9 cellular contexts compared by ENCODE assay signal in the genomic region with DNA sequence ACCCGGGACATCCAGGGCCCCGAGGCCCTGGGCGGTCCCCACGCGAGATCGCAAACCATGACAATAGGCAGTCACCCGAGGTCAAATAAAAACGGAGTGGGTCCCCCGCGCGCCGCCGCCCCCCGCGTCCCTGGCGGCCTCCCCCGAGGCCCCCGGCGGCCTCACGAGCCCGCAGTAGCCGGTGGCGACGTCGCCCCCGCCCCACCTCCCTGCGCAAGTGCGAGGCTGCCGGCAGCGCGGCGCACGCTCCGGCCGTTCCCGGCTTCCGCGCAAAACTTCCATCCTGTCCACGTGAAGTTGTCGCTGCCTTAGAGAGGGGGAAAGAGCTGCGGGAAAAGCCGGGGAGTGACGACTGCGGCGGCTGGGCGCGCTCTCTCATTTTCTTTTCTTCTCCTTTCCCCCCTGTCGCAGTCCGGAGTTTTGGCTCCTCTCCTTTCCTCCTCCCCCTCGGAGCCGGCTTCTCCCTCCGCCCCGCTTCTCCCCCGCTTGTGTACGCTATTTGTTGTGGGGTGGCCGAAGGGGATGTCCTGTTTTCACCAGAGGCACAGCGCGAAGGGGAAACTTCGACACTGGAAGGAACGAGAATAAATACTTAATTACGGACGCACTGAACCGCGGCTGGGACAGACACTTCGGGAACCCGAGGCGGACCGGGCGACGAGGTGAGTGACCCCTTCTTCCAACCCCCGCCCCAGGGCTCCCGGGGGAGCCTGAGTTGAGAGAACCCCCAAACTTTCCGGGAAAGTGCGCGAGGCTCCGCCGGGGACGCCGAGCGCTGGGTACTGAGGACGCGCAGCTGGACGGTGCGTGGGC. TPM values are rescaled to one million over a fixed set of nuclear protein-coding genes. Genes with fewer than 3 reads are reported as not detected.
DNase-seq lines count a peak whose midpoint lies in the region; ATAC-seq lines count a peak whose summit lies in the region.
"Had no signal": no experiment of that assay in that cellular context is flagged by ENCODE, and none has a peak within 500 bp of the region (broad histone marks: within the 10 kb centered on the region; RNA-seq: fewer than 3 reads in every experiment).

A gene with protein sequence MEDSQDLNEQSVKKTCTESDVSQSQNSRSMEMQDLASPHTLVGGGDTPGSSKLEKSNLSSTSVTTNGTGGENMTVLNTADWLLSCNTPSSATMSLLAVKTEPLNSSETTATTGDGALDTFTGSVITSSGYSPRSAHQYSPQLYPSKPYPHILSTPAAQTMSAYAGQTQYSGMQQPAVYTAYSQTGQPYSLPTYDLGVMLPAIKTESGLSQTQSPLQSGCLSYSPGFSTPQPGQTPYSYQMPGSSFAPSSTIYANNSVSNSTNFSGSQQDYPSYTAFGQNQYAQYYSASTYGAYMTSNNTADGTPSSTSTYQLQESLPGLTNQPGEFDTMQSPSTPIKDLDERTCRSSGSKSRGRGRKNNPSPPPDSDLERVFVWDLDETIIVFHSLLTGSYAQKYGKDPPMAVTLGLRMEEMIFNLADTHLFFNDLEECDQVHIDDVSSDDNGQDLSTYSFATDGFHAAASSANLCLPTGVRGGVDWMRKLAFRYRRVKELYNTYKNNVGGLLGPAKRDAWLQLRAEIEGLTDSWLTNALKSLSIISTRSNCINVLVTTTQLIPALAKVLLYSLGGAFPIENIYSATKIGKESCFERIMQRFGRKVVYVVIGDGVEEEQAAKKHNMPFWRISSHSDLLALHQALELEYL (plus strand): TSS at position 270 of the 813 bp plus-strand sequence. CDS start 33,424 bp downstream, outside the sequence.

- H3K9ac ChIP-seq in skeletal muscle satellite cell (ENCODE audit: low read depth, low read length) (peak within 1 kb of the TSS; percentile 80), Karpas-422 (ENCODE audit: low read length) (no peak within 1 kb of the TSS)

- peak within 1 kb of the TSS; percentile 32 for H3K4me3 Mint-ChIP-seq in activated CD4-positive, alpha-beta T cell treated with anti-CD3 and anti-CD28 coated beads, Interleukin-2, amount 10 ng/mL, durations not matched to agents 24 days and 14 days
- H3K4me3 Mint-ChIP-seq in activated T-helper 17 cell treated with anti-CD3 and anti-CD28 coated beads, Interleukin-2, amount 50 U/mL, for 72 hours = peak within 1 kb of the TSS; percentile 9

- no peaks in the 10 kb centered on the region for H3K9me3 Mint-ChIP-seq in activated CD4-positive, alpha-beta T cell treated with anti-CD3 and anti-CD28 coated beads, Interleukin-2, amount 10 ng/mL, durations not matched to agents 24 days and 14 days
- no peaks in the 10 kb centered on the region for H3K9me3 Mint-ChIP-seq in activated T-helper 17 cell treated with anti-CD3 and anti-CD28 coated beads, Interleukin-2, amount 50 U/mL, for 72 hours

- H3K27me3 Mint-ChIP-seq in activated CD4-positive, alpha-beta T cell treated with anti-CD3 and anti-CD28 coated beads, Interleukin-2, amount 10 ng/mL, durations not matched to agents 24 days and 14 days = peaks cover 59% of the 10 kb centered on the region
- H3K27me3 Mint-ChIP-seq in activated T-helper 17 cell treated with anti-CD3 and anti-CD28 coated beads, Interleukin-2, amount 50 U/mL, for 72 hours = peaks cover 43% of the 10 kb centered on the region

- H3K27me3 ChIP-seq in iPS DF 6.9 (ENCODE audit: control insufficient read depth, insufficient read depth, low read length) = peaks cover 36% of the 10 kb centered on the region
- no peaks in the 10 kb centered on the region for H3K27me3 ChIP-seq in skeletal muscle satellite cell (ENCODE audit: control insufficient read depth, insufficient read depth, low read length)
- H3K27me3 ChIP-seq in Karpas-422 (ENCODE audit: low read length) = no peaks in the 10 kb centered on the region

- no peaks in the 10 kb centered on the region for H4K20me1 ChIP-seq in Karpas-422 (ENCODE audit: insufficient read depth, low read depth, low read length)

- H3K4me3 ChIP-seq in iPS DF 6.9 (ENCODE audit: low read length) = peak within 1 kb of the TSS; percentile 69
- H3K4me3 ChIP-seq in skeletal muscle satellite cell (ENCODE audit: low read length) = peak within 1 kb of the TSS; percentile 83
- H3K4me3 ChIP-seq in Karpas-422 (ENCODE audit: low read length) = no peak within 1 kb of the TSS

- no peak within 1 kb of the TSS for H2AFZ ChIP-seq in Karpas-422 (ENCODE audit: low read length)

- no peaks in the 10 kb centered on the region for H3K9me3 ChIP-seq in iPS DF 6.9 (ENCODE audit: control insufficient read depth, insufficient read depth, low read length)
- H3K9me3 ChIP-seq in skeletal muscle satellite cell (replicated peaks; ENCODE audit: low read length) = no peaks in the 10 kb centered on the region
- no peaks in the 10 kb centered on the region for H3K9me3 ChIP-seq in Karpas-422 (ENCODE audit: low read length)

- H3K4me1 ChIP-seq in iPS DF 6.9 (ENCODE audit: control insufficient read depth, insufficient read depth, low read length) (no peaks in the 10 kb centered on the region), skeletal muscle satellite cell (ENCODE audit: control insufficient read depth, insufficient read depth, low read length) (peaks cover 20% of the 10 kb centered on the region), Karpas-422 (ENCODE audit: low read length) (no peaks in the 10 kb centered on the region)

- WGBS in iPS DF 6.9 (ENCODE audit: insufficient coverage, insufficient read length) = no CpG with 5 or more reads among the region's 84 CpGs

- H3K27ac Mint-ChIP-seq in activated CD4-positive, alpha-beta T cell treated with anti-CD3 and anti-CD28 coated beads, Interleukin-2, amount 10 ng/mL, durations not matched to agents 24 days and 14 days = no peak within 1 kb of the TSS
- H3K27ac Mint-ChIP-seq in activated T-helper 17 cell treated with anti-CD3 and anti-CD28 coated beads, Interleukin-2, amount 50 U/mL, for 72 hours = no peak within 1 kb of the TSS

- peaks cover 3% of the 10 kb centered on the region for H3K4me1 Mint-ChIP-seq in activated CD4-positive, alpha-beta T cell treated with anti-CD3 and anti-CD28 coated beads, Interleukin-2, amount 10 ng/mL, durations not matched to agents 24 days and 14 days
- peaks cover 4% of the 10 kb centered on the region for H3K4me1 Mint-ChIP-seq in activated T-helper 17 cell treated with anti-CD3 and anti-CD28 coated beads, Interleukin-2, amount 50 U/mL, for 72 hours

- no peak for DNase-seq in activated CD4-positive, alpha-beta T cell treated with anti-CD3 and anti-CD28 coated beads, Interleukin-2, amount 10 ng/mL, durations not matched to agents 24 days and 14 days
- DNase-seq in activated CD4-positive, alpha-beta T cell treated with anti-CD3 and anti-CD28 coated beads, Interleukin-2, amount 50 U/mL, for 4 hours = no peak
- DNase-seq in iPS DF 6.9 (ENCODE audit: low read depth, low spot score) = no peak
- DNase-seq in cerebellar nuclear complex (lab: John Stamatoyannopoulos, UW) = no peak
- DNase-seq in Karpas-422 = no peak
- DNase-seq in GM19240 (ENCODE audit: insufficient read length, low spot score) = no peak

- H3K9me2 ChIP-seq in Karpas-422 (replicated peaks; ENCODE audit: insufficient read depth, low read length) = no peaks in the 10 kb centered on the region

- H3K79me2 ChIP-seq in Karpas-422 (ENCODE audit: low read length) = no peaks in the 10 kb centered on the region

- peak within 1 kb of the TSS; percentile 92 for H3K4me2 ChIP-seq in skeletal muscle satellite cell (ENCODE audit: low read length)
- H3K4me2 ChIP-seq in Karpas-422 (ENCODE audit: low read depth, low read length, poor library complexity, severe bottlenecking) = no peak within 1 kb of the TSS

- H3K36me3 ChIP-seq in iPS DF 6.9 (ENCODE audit: control insufficient read depth, insufficient read depth, low read length) (no peaks in the 10 kb centered on the region), skeletal muscle satellite cell (ENCODE audit: insufficient read depth, low read length) (no peaks in the 10 kb centered on the region), Karpas-422 (ENCODE audit: insufficient read depth, low read length) (no peaks in the 10 kb centered on the region)

- no peak within 1 kb of the TSS for H3K27ac ChIP-seq in iPS DF 6.9 (ENCODE audit: low read length)
- no peak within 1 kb of the TSS for H3K27ac ChIP-seq in Karpas-422 (ENCODE audit: low read length)
- H3K27ac ChIP-seq: VCaP had no signal

- intact Hi-C loops in activated CD4-positive, alpha-beta T cell treated with anti-CD3 and anti-CD28 coated beads, Interleukin-2, amount 10 ng/mL, durations not matched to agents 24 days and 14 days (cut with micrococcal nuclease) = no loop called here

- no peak for ATAC-seq in activated T-helper 17 cell treated with anti-CD3 and anti-CD28 coated beads, Interleukin-2, amount 50 U/mL, for 72 hours (replicated peaks)

- no peaks in the 10 kb centered on the region for H3K36me3 Mint-ChIP-seq in activated CD4-positive, alpha-beta T cell treated with anti-CD3 and anti-CD28 coated beads, Interleukin-2, amount 10 ng/mL, durations not matched to agents 24 days and 14 days (ENCODE audit: low read depth)
- H3K36me3 Mint-ChIP-seq in activated T-helper 17 cell treated with anti-CD3 and anti-CD28 coated beads, Interleukin-2, amount 50 U/mL, for 72 hours (ENCODE audit: low read depth) = no peaks in the 10 kb centered on the region

RNA-seq across cellular contexts. Expression of the gene that starts here (rescaled TPM):
- total RNA-seq in activated CD4-positive, alpha-beta T cell treated with anti-CD3 and anti-CD28 coated beads, Interleukin-2, amount 10 ng/mL, durations not matched to agents 24 days and 14 days = not detected in 2 replicates
- total RNA-seq in activated T-helper 17 cell treated with anti-CD3 and anti-CD28 coated beads, Interleukin-2, amount 50 U/mL, for 72 hours = not detected
- 7.0 and 7.1 TPM in 2 replicates for total RNA-seq in skeletal muscle satellite cell (2012; rRNA removed)
- not detected in 2 replicates for total RNA-seq in Karpas-422 (2014; rRNA removed; shearing (Covaris generic); ENCODE audit: low replicate concordance)
